Comparison of ENCODE assay signal across 35 cellular contexts in the genomic region with DNA sequence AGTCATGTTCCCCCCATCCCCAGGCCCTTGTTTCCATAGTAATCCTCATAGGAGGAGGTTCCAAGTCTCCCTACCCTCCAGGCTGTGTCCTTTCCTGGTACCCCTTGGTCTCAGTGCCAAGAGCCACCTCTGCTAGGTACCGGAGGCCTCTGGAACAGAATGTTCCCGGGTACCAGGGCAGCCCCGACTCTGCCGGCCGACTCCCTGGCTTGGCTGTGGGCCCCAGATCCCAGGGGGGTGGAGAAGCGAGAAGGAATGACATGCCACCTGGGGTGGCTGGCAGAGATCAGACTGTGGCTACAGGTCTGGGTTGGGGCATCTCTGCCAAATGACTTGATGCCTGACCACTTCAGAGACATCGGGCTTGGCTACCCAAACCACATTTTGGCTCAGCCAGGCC. TPM values are rescaled to one million over a fixed set of nuclear protein-coding genes. Genes with fewer than 3 reads are reported as not detected.
"Had no signal": no experiment of that assay in that cellular context is flagged by ENCODE, and none has a peak within 500 bp of the region (broad histone marks: within the 10 kb centered on the region; RNA-seq: fewer than 3 reads in every experiment).

No MANE protein-coding gene starts in this region.

- H3K36me3 Mint-ChIP-seq: naive thymus-derived CD4-positive, alpha-beta T cell; neural progenitor cell; stimulated activated effector memory CD8-positive, alpha-beta T cell treated with anti-CD3 and anti-CD28 coated beads, Interleukin-12 subunit alpha, Interleukin-12 subunit beta, amount 100 ng/mL, for 72 hours had no signal

- H3K9me3 ChIP-seq: esophagus squamous epithelium, heart right ventricle, left lung, right atrium auricular region, testis, transverse colon, upper lobe of right lung, uterus had no signal

- H3K27me3 ChIP-seq: right atrium auricular region, testis, uterus had no signal

- H3K4me3 Mint-ChIP-seq: neural progenitor cell; stimulated activated effector memory CD8-positive, alpha-beta T cell treated with anti-CD3 and anti-CD28 coated beads, Interleukin-12 subunit alpha, Interleukin-12 subunit beta, amount 100 ng/mL, for 72 hours had no signal

- DNase-seq: dermis blood vessel endothelial cell; effector memory CD4-positive, alpha-beta T cell; erythroblast; esophagus squamous epithelium; foreskin melanocyte; glutamatergic neuron; heart right ventricle; hippocampal formation; left cardiac atrium; left lung; mesendoderm; midbrain; naive thymus-derived CD4-positive, alpha-beta T cell; stimulated activated CD4-positive, alpha-beta T cell treated with anti-CD3 and anti-CD28 coated beads, Interleukin-12 subunit alpha, Interleukin-12 subunit beta, amount 100 ng/mL, for 4 hours; stimulated activated CD4-positive, alpha-beta T cell treated with anti-CD3 and anti-CD28 coated beads, Interleukin-1b, Interleukin-23, amount 100 ng/mL, for 48 hours; stimulated activated CD4-positive, alpha-beta T cell treated with anti-CD3 and anti-CD28 coated beads, Interleukin-4, amount 100 ng/mL, for 1 hour; stimulated activated naive CD8-positive, alpha-beta T cell treated with anti-CD3 and anti-CD28 coated beads, Interleukin-15, Interleukin-2, amounts not matched to agents 100 U/mL and 50 U/mL, for 24 hours; testis; transverse colon; uterus had no signal

- H3K9me3 Mint-ChIP-seq: nephron; neural progenitor cell; stimulated activated effector memory CD8-positive, alpha-beta T cell treated with anti-CD3 and anti-CD28 coated beads, Interleukin-12 subunit alpha, Interleukin-12 subunit beta, amount 100 ng/mL, for 72 hours had no signal

- H3K27ac ChIP-seq: esophagus squamous epithelium, heart right ventricle, left lung, neural progenitor cell, parathyroid adenoma, right atrium auricular region, testis, transverse colon, upper lobe of right lung, uterus had no signal

- H3K36me3 ChIP-seq: esophagus squamous epithelium, heart right ventricle, left lung, neural progenitor cell, right atrium auricular region, transverse colon, upper lobe of right lung, uterus had no signal

- ATAC-seq: heart right ventricle; left cardiac atrium; left lung; naive thymus-derived CD4-positive, alpha-beta T cell; sciatic nerve; stimulated activated effector memory CD8-positive, alpha-beta T cell treated with anti-CD3 and anti-CD28 coated beads, Interleukin-12 subunit alpha, Interleukin-12 subunit beta, amount 100 ng/mL, for 72 hours; stimulated activated naive CD8-positive, alpha-beta T cell treated with anti-CD3 and anti-CD28 coated beads, Interleukin-15, Interleukin-2, amounts not matched to agents 100 U/mL and 50 U/mL, for 24 hours; upper lobe of right lung had no signal

- H3K27ac Mint-ChIP-seq: naive thymus-derived CD4-positive, alpha-beta T cell; nephron; neural progenitor cell; progenitor cell of endocrine pancreas; stimulated activated effector memory CD8-positive, alpha-beta T cell treated with anti-CD3 and anti-CD28 coated beads, Interleukin-12 subunit alpha, Interleukin-12 subunit beta, amount 100 ng/mL, for 72 hours had no signal

- H3K4me3 ChIP-seq: coronary artery, esophagus squamous epithelium, heart right ventricle, left lung, neural progenitor cell, right atrium auricular region, smooth muscle cell, testis, transverse colon, upper lobe of right lung, uterus had no signal

RNA-seq across cellular contexts. Expression of a gene that starts 3.6 kb away (rescaled TPM):
- total RNA-seq: kidney epithelial cell; lung microvascular endothelial cell; naive thymus-derived CD4-positive, alpha-beta T cell; osteoblast; progenitor cell of endocrine pancreas; transverse colon had no signal

RNA-seq across cellular contexts. Expression of a gene that starts 56.2 kb away (rescaled TPM):
- total RNA-seq: dermis blood vessel endothelial cell, esophagus squamous epithelium, heart right ventricle, kidney epithelial cell, left cardiac atrium, left lung, lower leg skin, lung microvascular endothelial cell, mucosa of gallbladder, osteoblast, progenitor cell of endocrine pancreas, right atrium auricular region, sciatic nerve, smooth muscle cell, testis, transverse colon, upper lobe of right lung, uterus had no signal
